In genomic region chr16:1651509-1652342, GRCh38 we compare ENCODE assay signal across 11 cellular contexts. TPM values are rescaled to one million over a fixed set of nuclear protein-coding genes. Genes with fewer than 3 reads are reported as not detected.
DNase-seq lines count a peak whose midpoint lies in the region; ATAC-seq, FAIRE-seq and TF ChIP-seq lines count a peak whose summit lies in the region.
"Had no signal": no experiment of that assay in that cellular context is flagged by ENCODE, and none has a peak within 500 bp of the region (broad histone marks: within the 10 kb centered on the region; RNA-seq: fewer than 3 reads in every experiment).

No MANE protein-coding gene starts in this region.

- ATAC-seq in RWPE2 (ENCODE audit: low read depth) (0 out of 3 replicates have a peak, but pooled peaks have one; percentile 16), psoas muscle (peak; percentile 27 to 47 (median 32))

- no peak overlapping the region for H4K8ac ChIP-seq in trophoblast cell (ENCODE audit: low read depth, low read length)

- H3K36me3 ChIP-seq in GM23248 (ENCODE audit: low read depth), result peaks cover 19% of the 10 kb centered on the region; the same call in 1 of the 2 replicates
- H3K36me3 ChIP-seq in RWPE2 (ENCODE audit: low read depth), result peaks cover 52% of the 10 kb centered on the region
- H3K36me3 ChIP-seq in bronchial epithelial cell (ENCODE audit: control insufficient read depth, insufficient read depth, low read length), result peaks cover 22% of the 10 kb centered on the region
- H3K36me3 ChIP-seq in psoas muscle (ENCODE audit: insufficient read depth in 1 of 2, low read depth in 1 of 2), result peaks cover 10 to 59% of the 10 kb centered on the region in 2 donors
- peaks cover 55 to 62% of the 10 kb centered on the region in 2 experiments for H3K36me3 ChIP-seq in trophoblast cell (ENCODE audit: control insufficient read depth in 1 of 2, insufficient read depth in 2 of 2, low read length in 2 of 2)

- H4K91ac ChIP-seq in trophoblast cell (ENCODE audit: low read depth, low read length), result no peak overlapping the region

- H3K4me1 ChIP-seq in GM23248 (ENCODE audit: insufficient read depth) (peaks cover 7% of the 10 kb centered on the region; the same call in 1 of the 2 replicates), RWPE2 (ENCODE audit: insufficient read depth, poor library complexity, severe bottlenecking) (no peaks in the 10 kb centered on the region), psoas muscle (no peaks in the 10 kb centered on the region), trophoblast cell (ENCODE audit: control insufficient read depth in 1 of 2, insufficient read depth in 2 of 2, low read length in 2 of 2) (no peaks in the 10 kb centered on the region)

- H3K9ac ChIP-seq in GM23248, result no peak overlapping the region
- no peak overlapping the region for H3K9ac ChIP-seq in trophoblast cell (ENCODE audit: low read length)

- FAIRE-seq in bronchial epithelial cell (lab: Jason Lieb, UNC), result peak; percentile 99
- FAIRE-seq: keratinocyte had no signal

- H3K27me3 ChIP-seq in GM23248 (replicated peaks; ENCODE audit: insufficient read depth), result no peaks in the 10 kb centered on the region
- no peaks in the 10 kb centered on the region for H3K27me3 ChIP-seq in RWPE2 (ENCODE audit: insufficient read depth, poor library complexity, severe bottlenecking)
- no peaks in the 10 kb centered on the region for H3K27me3 ChIP-seq in bronchial epithelial cell (ENCODE audit: control insufficient read depth, insufficient read depth, low read length)
- no peaks in the 10 kb centered on the region for H3K27me3 ChIP-seq in psoas muscle (ENCODE audit: insufficient read depth in 3 of 3, low read length in 2 of 3)
- no peaks in the 10 kb centered on the region for H3K27me3 ChIP-seq in trophoblast cell (ENCODE audit: insufficient read depth, low read length)
- H3K27me3 ChIP-seq: MG63 had no signal

- no peak overlapping the region for H3K18ac ChIP-seq in trophoblast cell (ENCODE audit: low read length)

- H3K79me2 ChIP-seq in GM23248 (ENCODE audit: insufficient read depth) (peaks cover 53% of the 10 kb centered on the region), trophoblast cell (ENCODE audit: control insufficient read depth, insufficient read depth, low read length, poor library complexity) (no peaks in the 10 kb centered on the region)

- H3K9me2 ChIP-seq in GM23248 (ENCODE audit: insufficient read depth), result no peaks in the 10 kb centered on the region

- 89 to 92% methylated on average over 5 of the region's 5 CpGs for WGBS in GM23248 (ENCODE audit: low coverage in 1 of 2, low lambda C conversion rate in 2 of 2, missing lambda C conversion rate in 2 of 2), 2 experiments
- 87 to 91% (median 90%) methylated on average over 5 of the region's 5 CpGs for WGBS in psoas muscle, 3 donors
- WGBS in trophoblast cell (ENCODE audit: extremely low coverage, insufficient coverage, insufficient read length), result no CpG with 5 or more reads among the region's 5 CpGs

- peaks cover 10% of the 10 kb centered on the region; the same call in 1 of the 2 replicates for H4K20me1 ChIP-seq in GM23248 (ENCODE audit: insufficient read depth)

- H3K9me3 ChIP-seq in GM23248 (ENCODE audit: low read depth), result no peaks in the 10 kb centered on the region
- no peaks in the 10 kb centered on the region for H3K9me3 ChIP-seq in RWPE2 (ENCODE audit: severe bottlenecking)
- no peaks in the 10 kb centered on the region for H3K9me3 ChIP-seq in psoas muscle
- peaks cover 8% of the 10 kb centered on the region for H3K9me3 ChIP-seq in trophoblast cell (ENCODE audit: insufficient read depth, low read depth, low read length)
- H3K9me3 ChIP-seq: MG63 had no signal

- peaks cover 21% of the 10 kb centered on the region for H3F3A ChIP-seq in GM23248 (ENCODE audit: insufficient read depth)

- in situ Hi-C loops in GM23248 (cut with MboI), result no loop called here

- H3K4me3 ChIP-seq in GM23248 (no peak overlapping the region), RWPE2 (ENCODE audit: severe bottlenecking) (no peak overlapping the region), bronchial epithelial cell (ENCODE audit: low read depth, low read length) (no peak overlapping the region), psoas muscle (no peak overlapping the region), trophoblast cell (ENCODE audit: low read depth, low read length) (no peak overlapping the region)
- H3K4me3 ChIP-seq: MG63 had no signal

- no peak overlapping the region for H4K12ac ChIP-seq in trophoblast cell (ENCODE audit: low read depth, low read length)

- no peak overlapping the region for H3K4ac ChIP-seq in trophoblast cell (ENCODE audit: low read depth, low read length)

- H2BK120ac ChIP-seq in trophoblast cell (ENCODE audit: insufficient read depth, low read length, poor library complexity), result no peak overlapping the region

- no peaks in the 10 kb centered on the region for H3K79me1 ChIP-seq in trophoblast cell (ENCODE audit: low read length)

- intact Hi-C loops in psoas muscle (cut with DNase I), result no loop called here

- TF ChIP-seq CTCF in RWPE2 (IDR thresholded peaks at IDR 0.05; ENCODE audit: poor library complexity, severe bottlenecking), result no peak
- TF ChIP-seq CTCF in bronchial epithelial cell (IDR thresholded peaks at IDR 0.05; ENCODE audit: insufficient read depth, low read length, severe bottlenecking), result no peak
- TF ChIP-seq CTCF in psoas muscle (IDR thresholded peaks at IDR 0.05), result no peak

- peak; percentile 20 for DNase-seq in GM23248
- DNase-seq in RWPE2 (ENCODE audit: low spot score), result no peak
- no peak for DNase-seq in bronchial epithelial cell (ENCODE audit: low read depth)
- no peak for DNase-seq in psoas muscle
- DNase-seq in SW480 (ENCODE audit: low spot score), result no peak
- no peak for DNase-seq in trophoblast cell
- no peak for DNase-seq in dermis blood vessel endothelial cell
- DNase-seq: activated CD8-positive, alpha-beta memory T cell treated with anti-CD3 and anti-CD28 coated beads for 24 hours; MG63 had no signal

- H3K27ac ChIP-seq in GM23248 (no peak overlapping the region), RWPE2 (ENCODE audit: poor library complexity, severe bottlenecking) (no peak overlapping the region), psoas muscle (no peak overlapping the region), trophoblast cell (ENCODE audit: low read depth, low read length) (no peak overlapping the region)
- H3K27ac ChIP-seq: HL-60 had no signal

- H3K4me2 ChIP-seq in GM23248 (ENCODE audit: unreplicated experiment) (no peak overlapping the region), trophoblast cell (ENCODE audit: low read length) (no peak overlapping the region)

- H3K23ac ChIP-seq in trophoblast cell (ENCODE audit: low read length), result no peak overlapping the region

- H3K14ac ChIP-seq in trophoblast cell (ENCODE audit: low read length), result no peak overlapping the region

- no peak overlapping the region for H2BK5ac ChIP-seq in trophoblast cell (ENCODE audit: low read depth, low read length, poor library complexity)

- no peak overlapping the region for H2BK12ac ChIP-seq in trophoblast cell (ENCODE audit: low read length)

- H2AFZ ChIP-seq in GM23248, result no peak overlapping the region
- H2AFZ ChIP-seq in trophoblast cell (ENCODE audit: insufficient read depth, low read length, poor library complexity), result no peak overlapping the region

- no peak overlapping the region for H2AK5ac ChIP-seq in trophoblast cell (ENCODE audit: low read length)

RNA-seq across cellular contexts. Expression of gene JPT2, which starts 26.4 kb away (rescaled TPM):
- 51.8 and 55.9 TPM in 2 replicates for total RNA-seq in GM23248 (2014; rRNA removed; shearing (Covaris generic))
- polyA plus RNA-seq in GM23248 (2016; fragmentation: Nextera tagmentation; extraction: Ambion mirVana), result 6.5 and 8.0 TPM in 2 replicates
- total RNA-seq in bronchial epithelial cell, result 55.0 and 59.2 TPM in 2 replicates
- total RNA-seq in psoas muscle, result 10 to 100 TPM; 21.4 to 30.6 (median 25.1) TPM
- polyA plus RNA-seq in psoas muscle, result 10 to 100 TPM; 14.4 to 27.7 (median 14.6) TPM
- polyA plus RNA-seq in trophoblast cell (2013), result 156 and 161 TPM in 2 replicates
- total RNA-seq in dermis blood vessel endothelial cell, result 63.0 and 114 TPM in 2 replicates

RNA-seq across cellular contexts. Expression of gene CRAMP1, which starts 39.6 kb away (rescaled TPM):
- total RNA-seq in GM23248 (2014; rRNA removed; shearing (Covaris generic)), result 6.3 TPM in 2 replicates
- polyA plus RNA-seq in GM23248 (2016; fragmentation: Nextera tagmentation; extraction: Ambion mirVana) (2.2 and 2.5 TPM in 2 replicates), psoas muscle (1 to 10 TPM; 3.3 to 8.6 (median 3.8) TPM)
- total RNA-seq in bronchial epithelial cell (3.9 and 5.0 TPM in 2 replicates), psoas muscle (10 to 100 TPM in 2 of 4 donors, 1 to 10 TPM in 2; 7.6 to 13.1 (median 10.5) TPM), dermis blood vessel endothelial cell (12.9 and 17.3 TPM in 2 replicates)
- 12.5 and 12.7 TPM in 2 replicates for polyA plus RNA-seq in trophoblast cell (2013)

RNA-seq across cellular contexts. Expression of gene IFT140, which starts 39.9 kb away (rescaled TPM):
- 27.3 and 31.9 TPM in 2 replicates for total RNA-seq in GM23248 (2014; rRNA removed; shearing (Covaris generic))
- polyA plus RNA-seq in GM23248 (2016; fragmentation: Nextera tagmentation; extraction: Ambion mirVana), result 13.4 and 14.5 TPM in 2 replicates
- 10.8 and 12.4 TPM in 2 replicates for total RNA-seq in bronchial epithelial cell
- total RNA-seq in psoas muscle, result 1 to 10 TPM; 3.0 to 5.0 (median 4.2) TPM
- 1 to 10 TPM; 2.6 to 3.9 (median 3.0) TPM for polyA plus RNA-seq in psoas muscle
- 8.5 and 9.0 TPM in 2 replicates for polyA plus RNA-seq in trophoblast cell (2013)
- total RNA-seq in dermis blood vessel endothelial cell, result 20.7 and 24.8 TPM in 2 replicates

RNA-seq across cellular contexts. Expression of gene MAPK8IP3, which starts 54.3 kb away (rescaled TPM):
- total RNA-seq in GM23248 (2014; rRNA removed; shearing (Covaris generic)), result 28.3 and 58.9 TPM in 2 replicates
- polyA plus RNA-seq in GM23248 (2016; fragmentation: Nextera tagmentation; extraction: Ambion mirVana) (9.1 and 10.0 TPM in 2 replicates), psoas muscle (10 to 100 TPM; 11.7 to 17.0 (median 13.4) TPM)
- total RNA-seq in bronchial epithelial cell (24.5 and 28.7 TPM in 2 replicates), psoas muscle (10 to 100 TPM; 22.6 to 31.6 (median 24.9) TPM), dermis blood vessel endothelial cell (20.9 and 41.0 TPM in 2 replicates)
- 38.0 and 39.0 TPM in 2 replicates for polyA plus RNA-seq in trophoblast cell (2013)
